Comparison of ENCODE assay signal across 6 cellular contexts in the genomic region with DNA sequence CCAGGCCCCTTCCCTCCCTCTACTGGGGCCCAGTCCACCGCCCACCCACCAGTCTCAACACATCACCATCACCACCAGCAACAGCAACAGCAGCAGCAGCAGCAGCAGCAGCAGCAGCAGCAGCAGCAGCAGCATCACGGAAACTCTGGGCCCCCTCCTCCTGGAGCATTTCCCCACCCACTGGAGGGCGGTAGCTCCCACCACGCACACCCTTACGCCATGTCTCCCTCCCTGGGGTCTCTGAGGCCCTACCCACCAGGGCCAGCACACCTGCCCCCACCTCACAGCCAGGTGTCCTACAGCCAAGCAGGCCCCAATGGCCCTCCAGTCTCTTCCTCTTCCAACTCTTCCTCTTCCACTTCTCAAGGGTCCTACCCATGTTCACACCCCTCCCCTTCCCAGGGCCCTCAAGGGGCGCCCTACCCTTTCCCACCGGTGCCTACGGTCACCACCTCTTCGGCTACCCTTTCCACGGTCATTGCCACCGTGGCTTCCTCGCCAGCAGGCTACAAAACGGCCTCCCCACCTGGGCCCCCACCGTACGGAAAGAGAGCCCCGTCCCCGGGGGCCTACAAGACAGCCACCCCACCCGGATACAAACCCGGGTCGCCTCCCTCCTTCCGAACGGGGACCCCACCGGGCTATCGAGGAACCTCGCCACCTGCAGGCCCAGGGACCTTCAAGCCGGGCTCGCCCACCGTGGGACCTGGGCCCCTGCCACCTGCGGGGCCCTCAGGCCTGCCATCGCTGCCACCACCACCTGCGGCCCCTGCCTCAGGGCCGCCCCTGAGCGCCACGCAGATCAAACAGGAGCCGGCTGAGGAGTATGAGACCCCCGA. TPM values are rescaled to one million over a fixed set of nuclear protein-coding genes. Genes with fewer than 3 reads are reported as not detected.
A peak's percentile ranks its signal among the peaks of the same experiment; 100 is the strongest.
DNase-seq lines count a peak whose midpoint lies in the region; ATAC-seq and TF ChIP-seq lines count a peak whose summit lies in the region.

No MANE protein-coding gene starts in this region.

- peak overlapping the region; percentile 55 to 65 for H3K4me3 ChIP-seq in foreskin fibroblast (ENCODE audit: low read depth in 1 of 2, low read length in 2 of 2)

- TF ChIP-seq CTCF in foreskin fibroblast (IDR thresholded peaks at IDR 0.05; ENCODE audit: low read depth, low read length) = no peak

- no peaks in the 10 kb centered on the region for H3K27me3 Mint-ChIP-seq in T-cell

- peak in 23 of 34 experiments; percentile 30 to 68 (median 47) for DNase-seq in T-cell
- no peak for DNase-seq in foreskin fibroblast
- peak; percentile 62 to 81 for DNase-seq in stimulated activated CD4-positive, alpha-beta T cell treated with anti-CD3 and anti-CD28 coated beads, Interleukin-4, amount 100 ng/mL, for 4 hours
- no peak for DNase-seq in Ammon's horn (ENCODE audit: low spot score)
- DNase-seq in AML-193 (lab: John Stamatoyannopoulos, UW) = no peak

- peaks cover 47 to 61% (median 48%) of the 10 kb centered on the region in 3 donors for H3K4me1 Mint-ChIP-seq in T-cell

- peak; percentile 6 for ATAC-seq in GM21576 (IDR thresholded peaks at IDR 0.05; ENCODE audit: unreplicated experiment)
- peak; percentile 2 to 25 (median 16) for ATAC-seq in T-cell (replicated peaks in 1 of 4)

- H3K9me3 Mint-ChIP-seq in T-cell = no peaks in the 10 kb centered on the region

- POLR2A ChIA-PET in T-cell (lab: Charles Lee) = no interaction called here

- H3K36me3 Mint-ChIP-seq in T-cell = peaks cover 5% of the 10 kb centered on the region

- peak overlapping the region; percentile 76 to 84 (median 83) for H3K4me3 Mint-ChIP-seq in T-cell

- CTCF ChIA-PET in T-cell (lab: Charles Lee) = interaction anchor here (0.5 to 1.5 kb wide), 6 partner anchors 12 to 171 kb away, joined by 3 to 14 read pairs (median 4); no protein-coding TSS in a partner anchor

- H3K27ac Mint-ChIP-seq in T-cell = peak overlapping the region; percentile 91 to 93

RNA-seq across cellular contexts. Expression of gene RNU7-1, which starts 6.8 kb away (rescaled TPM):
- not detected for total RNA-seq in T-cell

RNA-seq across cellular contexts. Expression of gene C12orf57, which starts 7.0 kb away (rescaled TPM):
- 100 to 1,000 TPM; 256 to 466 (median 412) TPM for total RNA-seq in T-cell

RNA-seq across cellular contexts. Expression of gene ATN1, which starts 9.1 kb away (rescaled TPM):
- total RNA-seq in T-cell = 10 to 100 TPM; 34.7 to 44.3 (median 41.7) TPM

RNA-seq across cellular contexts. Expression of gene PTPN6, which starts 14.3 kb away (rescaled TPM):
- total RNA-seq in T-cell = 100 to 1,000 TPM; 176 to 237 (median 224) TPM

RNA-seq across cellular contexts. Expression of gene ENO2, which starts 22.5 kb away (rescaled TPM):
- total RNA-seq in T-cell = 100 to 1,000 TPM in 4 of 5 donors, 10 to 100 TPM in 1; 87.2 to 176 (median 148) TPM

Comparison
In these comparisons a context has a peak if more than half of its experiments do, and no peak if none do; other contexts are left out.
1. DNase-seq: peak in T-cell (23 of 34) and stimulated activated CD4-positive, alpha-beta T cell treated with anti-CD3 and anti-CD28 coated beads, Interleukin-4, amount 100 ng/mL, for 4 hours (2 of 2); none in foreskin fibroblast (0 of 2), Ammon's horn (single experiment) and AML-193 (0 of 2).